In genomic region chr4:87038837-87039715, GRCh38 we compare ENCODE assay signal across 8 cellular contexts.
A peak's percentile ranks its signal among the peaks of the same experiment; 100 is the strongest.
DNase-seq lines count a peak whose midpoint lies in the region; ATAC-seq, FAIRE-seq and TF ChIP-seq lines count a peak whose summit lies in the region.

No MANE protein-coding gene starts in this region.

- POLR2A ChIA-PET in AG04450 (lab: Yijun Ruan, JAX), result interaction anchor here (1.1 kb wide), 1 partner anchor 32 kb away, joined by 4 read pairs; no protein-coding TSS in a partner anchor

- FAIRE-seq in GM19239 (lab: Jason Lieb, UNC) (peak; percentile 51), kidney (lab: Jason Lieb, UNC) (peak; percentile 70)

- DNase-seq in AG04450 (ENCODE audit: low read depth, low spot score) (peak; percentile 59), GM19239 (ENCODE audit: insufficient read length, low spot score) (no peak), NCI-H1092 treated with DMSO at 0.1 percent for 48 hours (lab: John Stamatoyannopoulos, UW) (peak; percentile 68), breast epithelium (ENCODE audit: low spot score in 2 of 2) (peak in 1 of 2 donors; percentile 48), kidney (peak; percentile 91)
- no peak for DNase-seq in effector CD4-positive, alpha-beta T cell

- H3K9me3 Mint-ChIP-seq in stimulated activated memory B cell treated with anti-CD40 and anti-IgM and Interleukin-4, amounts not matched to agents 10 μg/mL and 1 μg/mL and 100 μg/mL, for 72 hours, result no peaks in the 10 kb centered on the region

- no peaks in the 10 kb centered on the region for H3K36me3 Mint-ChIP-seq in stimulated activated memory B cell treated with anti-CD40 and anti-IgM and Interleukin-4, amounts not matched to agents 10 μg/mL and 1 μg/mL and 100 μg/mL, for 72 hours

- H3K27ac Mint-ChIP-seq in stimulated activated memory B cell treated with anti-CD40 and anti-IgM and Interleukin-4, amounts not matched to agents 10 μg/mL and 1 μg/mL and 100 μg/mL, for 72 hours, result no peak overlapping the region

- CTCF ChIA-PET in AG04450 (lab: Charles Lee), result interaction anchor here (1.1 kb wide), 1 partner anchor 40 kb away, joined by 3 read pairs; no protein-coding TSS in a partner anchor

- H3K9me3 ChIP-seq in AG04450 (ENCODE audit: control insufficient read depth, insufficient read depth, low read length) (no peaks in the 10 kb centered on the region), breast epithelium (no peaks in the 10 kb centered on the region), kidney (ENCODE audit: control insufficient read depth in 1 of 2, low read length in 2 of 2) (no peaks in the 10 kb centered on the region)

- peaks cover 74% of the 10 kb centered on the region for H3K4me1 Mint-ChIP-seq in stimulated activated memory B cell treated with anti-CD40 and anti-IgM and Interleukin-4, amounts not matched to agents 10 μg/mL and 1 μg/mL and 100 μg/mL, for 72 hours

- no peak for TF ChIP-seq POLR2A in breast epithelium (IDR thresholded peaks at IDR 0.05)

- no peak for TF ChIP-seq CTCF in AG04450 (IDR thresholded peaks at IDR 0.05; ENCODE audit: low read depth, low read length)
- TF ChIP-seq CTCF in breast epithelium (IDR thresholded peaks at IDR 0.05), result no peak
- no peak for TF ChIP-seq CTCF in kidney (IDR thresholded peaks at IDR 0.05; ENCODE audit: borderline replicate concordance, extremely low read depth, insufficient read depth)

- intact Hi-C loops in breast epithelium (cut with DNase I; ENCODE audit: low total_unique reads), result no loop called here
- intact Hi-C loops in kidney (cut with DNase I), result no loop called here

- H3K4me3 Mint-ChIP-seq in stimulated activated memory B cell treated with anti-CD40 and anti-IgM and Interleukin-4, amounts not matched to agents 10 μg/mL and 1 μg/mL and 100 μg/mL, for 72 hours, result no peak overlapping the region

- H3K4me3 ChIP-seq in AG04450 (ENCODE audit: low read depth, low read length) (no peak overlapping the region), breast epithelium (no peak overlapping the region), kidney (ENCODE audit: low read length in 2 of 2) (peak overlapping the region in 1 of 2 donors; percentile 25)

- peak overlapping the region in 1 of 2 donors; percentile 74 for H3K9ac ChIP-seq in kidney (ENCODE audit: low read length in 2 of 2)

- peak overlapping the region; percentile 49 for H3K27ac ChIP-seq in AG04450 (ENCODE audit: low read depth, low read length)
- H3K27ac ChIP-seq in breast epithelium, result peak overlapping the region; percentile 73 to 85
- H3K27ac ChIP-seq in kidney (ENCODE audit: low read depth in 2 of 2, low read length in 2 of 2), result peak overlapping the region; percentile 82 to 92

- H3K27me3 ChIP-seq in AG04450 (ENCODE audit: control insufficient read depth, insufficient read depth, low read length), result no peaks in the 10 kb centered on the region
- H3K27me3 ChIP-seq in breast epithelium, result no peaks in the 10 kb centered on the region

- no peaks in the 10 kb centered on the region for H3K27me3 Mint-ChIP-seq in stimulated activated memory B cell treated with anti-CD40 and anti-IgM and Interleukin-4, amounts not matched to agents 10 μg/mL and 1 μg/mL and 100 μg/mL, for 72 hours

- ATAC-seq in stimulated activated memory B cell treated with anti-CD40 and anti-IgM and Interleukin-4, amounts not matched to agents 10 μg/mL and 1 μg/mL and 100 μg/mL, for 72 hours, result peak; percentile 65
- ATAC-seq in GM19455 (IDR thresholded peaks at IDR 0.05; ENCODE audit: unreplicated experiment), result no peak

- no peaks in the 10 kb centered on the region for H3K36me3 ChIP-seq in breast epithelium
- no peaks in the 10 kb centered on the region for H3K36me3 ChIP-seq in kidney (ENCODE audit: control insufficient read depth in 1 of 2, insufficient read depth in 2 of 2, low read length in 2 of 2)

- H3K4me1 ChIP-seq in breast epithelium, result peaks cover 5 to 8% of the 10 kb centered on the region in 2 donors
- peaks cover 39 to 65% of the 10 kb centered on the region in 2 donors for H3K4me1 ChIP-seq in kidney (ENCODE audit: control insufficient read depth in 1 of 2, insufficient read depth in 1 of 2, low read depth in 1 of 2, low read length in 2 of 2)

Comparison
In these comparisons a context has a peak if more than half of its experiments do, and no peak if none do; other contexts are left out.
1. DNase-seq: peak in AG04450 (single experiment), NCI-H1092 treated with DMSO at 0.1 percent for 48 hours (single experiment) and kidney (single experiment); none in GM19239 (single experiment) and effector CD4-positive, alpha-beta T cell (single experiment).
2. Peak in every context shown above with its lines, with median percentiles within 50 percentile points of each other: H3K27ac ChIP-seq.